16 cellular contexts compared by ENCODE assay signal in the genomic region with DNA sequence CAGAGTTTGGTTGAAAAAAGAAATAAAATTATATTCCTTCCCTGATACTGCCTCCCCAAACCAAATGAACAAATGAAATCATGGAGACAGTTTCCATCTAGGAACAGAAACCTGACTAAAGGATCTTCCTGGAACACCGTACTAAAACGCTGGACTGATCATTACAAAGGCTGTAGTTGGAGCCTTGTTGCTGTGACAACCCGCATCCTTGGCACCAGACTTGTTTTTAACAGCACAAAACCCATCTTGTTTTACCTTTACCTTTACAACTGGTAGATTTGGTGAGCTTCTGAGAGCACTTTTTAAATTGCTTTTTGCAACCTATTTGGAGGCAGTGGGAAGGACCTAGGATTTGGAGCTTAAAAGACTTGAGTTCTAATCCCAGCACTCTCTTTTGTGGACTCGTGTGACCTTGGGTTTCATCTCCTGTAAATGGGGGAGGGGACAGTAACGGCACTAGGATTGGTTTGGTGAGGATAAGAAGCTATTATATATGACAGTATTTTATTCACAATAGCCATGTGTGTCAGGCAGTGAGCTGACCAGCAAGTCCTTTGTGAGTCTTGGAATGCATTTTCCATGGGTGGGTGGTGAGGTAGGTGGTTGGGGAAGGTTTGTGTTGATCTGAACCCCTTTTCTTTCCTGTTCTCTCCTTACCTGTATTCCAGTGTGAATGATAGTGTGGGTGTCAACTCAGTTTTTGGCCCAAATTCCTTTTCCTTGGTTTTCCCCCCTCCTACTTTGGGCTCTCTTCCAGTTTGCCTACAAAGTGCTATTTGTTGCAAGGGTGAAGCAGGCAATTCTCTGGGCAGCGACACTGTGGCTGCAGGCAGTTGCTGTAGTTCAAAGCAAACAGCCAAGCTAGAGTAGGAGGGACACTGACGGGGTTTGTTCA. TPM values are rescaled to one million over a fixed set of nuclear protein-coding genes. Genes with fewer than 3 reads are reported as not detected.
DNase-seq lines count a peak whose midpoint lies in the region; ATAC-seq, FAIRE-seq and TF ChIP-seq lines count a peak whose summit lies in the region.
"Had no signal": no experiment of that assay in that cellular context is flagged by ENCODE, and none has a peak within 500 bp of the region (broad histone marks: within the 10 kb centered on the region; RNA-seq: fewer than 3 reads in every experiment).

No MANE protein-coding gene starts in this region.

- H3K4me3 Mint-ChIP-seq in WTC11: no peak overlapping the region
- H3K4me3 Mint-ChIP-seq: natural killer cell had no signal

- peaks cover under 1% of the 10 kb centered on the region; the same call in 1 of the 2 replicates for H3K36me3 Mint-ChIP-seq in WTC11
- H3K36me3 Mint-ChIP-seq: natural killer cell had no signal

- CTCF ChIA-PET in WTC11 (lab: Charles Lee): interaction anchor here (0.7 to 1.9 kb wide), 4 partner anchors 10 to 70 kb away, joined by 3 to 10 read pairs (median 4); no protein-coding TSS in a partner anchor

- POLR2A ChIA-PET in WTC11 (lab: Charles Lee): interaction anchor here (1.2 to 1.8 kb wide), 2 partner anchors 9 to 12 kb away, joined by 3 to 8 read pairs; no protein-coding TSS in a partner anchor

- no peaks in the 10 kb centered on the region for H3K27me3 ChIP-seq in pancreas
- no peaks in the 10 kb centered on the region for H3K27me3 ChIP-seq in BE2C
- H3K27me3 ChIP-seq: cardiac muscle cell, sigmoid colon had no signal

- TF ChIP-seq CTCF in WTC11 (IDR thresholded peaks at IDR 0.05) (no peak), pancreas (IDR thresholded peaks at IDR 0.05) (no peak), BE2C (IDR thresholded peaks at IDR 0.05; ENCODE audit: low read depth, low read length) (no peak)

- intact Hi-C loops in pancreas (cut with DNase I): no loop called here

- no peak overlapping the region for H3K27ac ChIP-seq in pancreas
- H3K27ac ChIP-seq: cardiac muscle cell had no signal

- no peaks in the 10 kb centered on the region for H3K9me3 Mint-ChIP-seq in WTC11
- H3K9me3 Mint-ChIP-seq: natural killer cell had no signal

- H3K27ac Mint-ChIP-seq in WTC11: peak overlapping the region; percentile 67
- H3K27ac Mint-ChIP-seq: natural killer cell had no signal

- no peaks in the 10 kb centered on the region for H3K27me3 Mint-ChIP-seq in WTC11 (ENCODE audit: low read depth)

- H3K9me3 ChIP-seq in pancreas: no peaks in the 10 kb centered on the region
- no peaks in the 10 kb centered on the region for H3K9me3 ChIP-seq in BE2C
- H3K9me3 ChIP-seq: sigmoid colon had no signal

- ATAC-seq in WTC11 (no peak), pancreas (peak; percentile 36 to 66 (median 52)), GM19324 (IDR thresholded peaks at IDR 0.05; ENCODE audit: low FRiP score, unreplicated experiment) (no peak)
- ATAC-seq: natural killer cell, PC-3 had no signal

- 59 to 60% methylated on average over 7 of the region's 7 CpGs for WGBS in pancreas, 2 donors

- H3K4me3 ChIP-seq in pancreas: no peak overlapping the region
- H3K4me3 ChIP-seq in BE2C (ENCODE audit: low read depth, low read length): no peak overlapping the region
- H3K4me3 ChIP-seq: cardiac muscle cell, sigmoid colon had no signal

- peak; percentile 30 for FAIRE-seq in G401.6 (lab: Jason Lieb, UNC)
- FAIRE-seq in pancreas (lab: Jason Lieb, UNC): no peak
- FAIRE-seq: endometrium had no signal

- peaks cover 78% of the 10 kb centered on the region for H3K4me1 Mint-ChIP-seq in WTC11

- H3K4me1 ChIP-seq in pancreas (peaks cover 5 to 37% (median 22%) of the 10 kb centered on the region in 3 donors), BE2C (no peaks in the 10 kb centered on the region)

- DNase-seq in WTC11 (ENCODE audit: low spot score): no peak
- peak; percentile 77 to 89 for DNase-seq in hippocampal formation (lab: John Stamatoyannopoulos, UW)
- no peak for DNase-seq in pancreas
- DNase-seq in NOMO-1 treated with DMSO at 0.1 percent for 48 hours (lab: John Stamatoyannopoulos, UW; ENCODE audit: unreplicated experiment): no peak
- DNase-seq in BE2C: no peak
- DNase-seq in mucosa of gallbladder (ENCODE audit: low spot score): no peak
- DNase-seq: activated CD4-positive, CD25-positive, alpha-beta regulatory T cell; activated naive CD4-positive, alpha-beta T cell; natural killer cell; PC-3; sigmoid colon; stimulated activated CD4-positive, alpha-beta T cell treated with anti-CD3 and anti-CD28 coated beads, Interleukin-4, amount 100 ng/mL, for 1 hour had no signal

- H3K36me3 ChIP-seq in pancreas (no peaks in the 10 kb centered on the region), BE2C (no peaks in the 10 kb centered on the region)
- H3K36me3 ChIP-seq: cardiac muscle cell, sigmoid colon had no signal

TF ChIP-seq in WTC11, 78 proteins besides CTCF, POLR2A, EP300 and RAD21 (continues in another document):
- TF ChIP-seq, protein P1, sequence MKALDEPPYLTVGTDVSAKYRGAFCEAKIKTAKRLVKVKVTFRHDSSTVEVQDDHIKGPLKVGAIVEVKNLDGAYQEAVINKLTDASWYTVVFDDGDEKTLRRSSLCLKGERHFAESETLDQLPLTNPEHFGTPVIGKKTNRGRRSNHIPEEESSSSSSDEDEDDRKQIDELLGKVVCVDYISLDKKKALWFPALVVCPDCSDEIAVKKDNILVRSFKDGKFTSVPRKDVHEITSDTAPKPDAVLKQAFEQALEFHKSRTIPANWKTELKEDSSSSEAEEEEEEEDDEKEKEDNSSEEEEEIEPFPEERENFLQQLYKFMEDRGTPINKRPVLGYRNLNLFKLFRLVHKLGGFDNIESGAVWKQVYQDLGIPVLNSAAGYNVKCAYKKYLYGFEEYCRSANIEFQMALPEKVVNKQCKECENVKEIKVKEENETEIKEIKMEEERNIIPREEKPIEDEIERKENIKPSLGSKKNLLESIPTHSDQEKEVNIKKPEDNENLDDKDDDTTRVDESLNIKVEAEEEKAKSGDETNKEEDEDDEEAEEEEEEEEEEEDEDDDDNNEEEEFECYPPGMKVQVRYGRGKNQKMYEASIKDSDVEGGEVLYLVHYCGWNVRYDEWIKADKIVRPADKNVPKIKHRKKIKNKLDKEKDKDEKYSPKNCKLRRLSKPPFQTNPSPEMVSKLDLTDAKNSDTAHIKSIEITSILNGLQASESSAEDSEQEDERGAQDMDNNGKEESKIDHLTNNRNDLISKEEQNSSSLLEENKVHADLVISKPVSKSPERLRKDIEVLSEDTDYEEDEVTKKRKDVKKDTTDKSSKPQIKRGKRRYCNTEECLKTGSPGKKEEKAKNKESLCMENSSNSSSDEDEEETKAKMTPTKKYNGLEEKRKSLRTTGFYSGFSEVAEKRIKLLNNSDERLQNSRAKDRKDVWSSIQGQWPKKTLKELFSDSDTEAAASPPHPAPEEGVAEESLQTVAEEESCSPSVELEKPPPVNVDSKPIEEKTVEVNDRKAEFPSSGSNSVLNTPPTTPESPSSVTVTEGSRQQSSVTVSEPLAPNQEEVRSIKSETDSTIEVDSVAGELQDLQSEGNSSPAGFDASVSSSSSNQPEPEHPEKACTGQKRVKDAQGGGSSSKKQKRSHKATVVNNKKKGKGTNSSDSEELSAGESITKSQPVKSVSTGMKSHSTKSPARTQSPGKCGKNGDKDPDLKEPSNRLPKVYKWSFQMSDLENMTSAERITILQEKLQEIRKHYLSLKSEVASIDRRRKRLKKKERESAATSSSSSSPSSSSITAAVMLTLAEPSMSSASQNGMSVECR (CRISPR knock-in tag; IDR thresholded peaks at IDR 0.05; ENCODE audit: borderline replicate concordance): no peak
- TF ChIP-seq, protein P2, sequence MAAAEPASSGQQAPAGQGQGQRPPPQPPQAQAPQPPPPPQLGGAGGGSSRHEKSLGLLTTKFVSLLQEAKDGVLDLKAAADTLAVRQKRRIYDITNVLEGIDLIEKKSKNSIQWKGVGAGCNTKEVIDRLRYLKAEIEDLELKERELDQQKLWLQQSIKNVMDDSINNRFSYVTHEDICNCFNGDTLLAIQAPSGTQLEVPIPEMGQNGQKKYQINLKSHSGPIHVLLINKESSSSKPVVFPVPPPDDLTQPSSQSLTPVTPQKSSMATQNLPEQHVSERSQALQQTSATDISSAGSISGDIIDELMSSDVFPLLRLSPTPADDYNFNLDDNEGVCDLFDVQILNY (CRISPR knock-in tag; IDR thresholded peaks at IDR 0.05): no peak
- no peak for TF ChIP-seq GABPB1 (CRISPR knock-in tag; IDR thresholded peaks at IDR 0.05)
- no peak for TF ChIP-seq ELF4 (CRISPR knock-in tag; IDR thresholded peaks at IDR 0.05; ENCODE audit: low read depth)
- TF ChIP-seq, protein P3, sequence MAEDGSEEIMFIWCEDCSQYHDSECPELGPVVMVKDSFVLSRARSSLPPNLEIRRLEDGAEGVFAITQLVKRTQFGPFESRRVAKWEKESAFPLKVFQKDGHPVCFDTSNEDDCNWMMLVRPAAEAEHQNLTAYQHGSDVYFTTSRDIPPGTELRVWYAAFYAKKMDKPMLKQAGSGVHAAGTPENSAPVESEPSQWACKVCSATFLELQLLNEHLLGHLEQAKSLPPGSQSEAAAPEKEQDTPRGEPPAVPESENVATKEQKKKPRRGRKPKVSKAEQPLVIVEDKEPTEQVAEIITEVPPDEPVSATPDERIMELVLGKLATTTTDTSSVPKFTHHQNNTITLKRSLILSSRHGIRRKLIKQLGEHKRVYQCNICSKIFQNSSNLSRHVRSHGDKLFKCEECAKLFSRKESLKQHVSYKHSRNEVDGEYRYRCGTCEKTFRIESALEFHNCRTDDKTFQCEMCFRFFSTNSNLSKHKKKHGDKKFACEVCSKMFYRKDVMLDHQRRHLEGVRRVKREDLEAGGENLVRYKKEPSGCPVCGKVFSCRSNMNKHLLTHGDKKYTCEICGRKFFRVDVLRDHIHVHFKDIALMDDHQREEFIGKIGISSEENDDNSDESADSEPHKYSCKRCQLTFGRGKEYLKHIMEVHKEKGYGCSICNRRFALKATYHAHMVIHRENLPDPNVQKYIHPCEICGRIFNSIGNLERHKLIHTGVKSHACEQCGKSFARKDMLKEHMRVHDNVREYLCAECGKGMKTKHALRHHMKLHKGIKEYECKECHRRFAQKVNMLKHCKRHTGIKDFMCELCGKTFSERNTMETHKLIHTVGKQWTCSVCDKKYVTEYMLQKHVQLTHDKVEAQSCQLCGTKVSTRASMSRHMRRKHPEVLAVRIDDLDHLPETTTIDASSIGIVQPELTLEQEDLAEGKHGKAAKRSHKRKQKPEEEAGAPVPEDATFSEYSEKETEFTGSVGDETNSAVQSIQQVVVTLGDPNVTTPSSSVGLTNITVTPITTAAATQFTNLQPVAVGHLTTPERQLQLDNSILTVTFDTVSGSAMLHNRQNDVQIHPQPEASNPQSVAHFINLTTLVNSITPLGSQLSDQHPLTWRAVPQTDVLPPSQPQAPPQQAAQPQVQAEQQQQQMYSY (CRISPR knock-in tag; IDR thresholded peaks at IDR 0.05): no peak

RNA-seq across cellular contexts. Expression of a gene that starts 12.6 kb away (rescaled TPM):
- total RNA-seq in WTC11 (2021) (42.6 to 45.4 TPM (median 42.8 TPM) in 3 replicates), pancreas (10 to 100 TPM in 4 of 6 donors, 1 to 10 TPM in 2; 8.0 to 27.1 (median 12.0) TPM), mucosa of gallbladder (26.5 TPM)
- polyA plus RNA-seq in pancreas: 1 to 10 TPM; 3.8 to 7.9 TPM
- polyA plus RNA-seq in BE2C (2012; ENCODE audit: insufficient read depth, insufficient read length, low read depth): 67.9 TPM

Comparison
In these comparisons a context has a peak if more than half of its experiments do, and no peak if none do; other contexts are left out.
1. ATAC-seq: peak in pancreas (4 of 4); none in WTC11 (single experiment) and GM19324 (single experiment).
2. DNase-seq: peak in hippocampal formation (2 of 2); none in WTC11 (single experiment), pancreas (0 of 6), NOMO-1 treated with DMSO at 0.1 percent for 48 hours (single experiment), BE2C (single experiment) and mucosa of gallbladder (single experiment).